ENCODE assay signal across 7 cellular contexts in the genomic region with DNA sequence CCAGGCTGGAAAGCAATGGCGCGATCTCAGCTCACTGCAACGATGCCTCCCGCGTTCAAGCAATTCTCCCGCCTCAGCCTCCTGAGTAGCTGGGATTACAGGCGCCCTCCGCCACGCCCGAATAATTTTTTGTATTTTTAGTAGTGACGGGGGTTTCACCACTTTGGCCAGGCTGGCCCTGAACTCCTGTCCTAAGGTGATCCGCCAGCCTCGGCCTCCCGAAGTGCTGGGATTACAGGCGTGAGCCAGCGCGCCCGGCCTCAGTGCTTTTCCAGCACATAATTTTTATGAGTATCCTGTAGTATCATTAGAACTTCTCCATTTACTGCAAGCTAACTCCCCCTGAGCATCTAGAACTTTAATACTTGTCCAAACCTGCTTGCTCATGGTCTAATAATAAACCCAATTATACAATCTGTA. TPM values are rescaled to one million over a fixed set of nuclear protein-coding genes. Genes with fewer than 3 reads are reported as not detected.
DNase-seq lines count a peak whose midpoint lies in the region; ATAC-seq lines count a peak whose summit lies in the region.

No MANE protein-coding gene starts in this region.

- ATAC-seq in activated CD8-positive, alpha-beta T cell treated with anti-CD3 and anti-CD28 coated beads, Interleukin-2, amount 10 ng/mL, durations not matched to agents 7 days and 5 days = no peak
- no peak for ATAC-seq in stimulated activated effector memory CD8-positive, alpha-beta T cell treated with anti-CD3 and anti-CD28 coated beads, Interleukin-12 subunit alpha, Interleukin-12 subunit beta, amount 100 ng/mL, for 72 hours

- H3K4me1 ChIP-seq in iPS DF 6.9 (ENCODE audit: control insufficient read depth, insufficient read depth, low read length) = no peaks in the 10 kb centered on the region

- peak; percentile 8 for DNase-seq in HK-2 (ENCODE audit: unreplicated experiment)
- DNase-seq in activated CD8-positive, alpha-beta T cell treated with anti-CD3 and anti-CD28 coated beads, Interleukin-2, amount 10 ng/mL, durations not matched to agents 7 days and 5 days = no peak
- DNase-seq in iPS DF 6.9 (ENCODE audit: low read depth, low spot score) = no peak
- DNase-seq in stimulated activated effector memory CD8-positive, alpha-beta T cell treated with anti-CD3 and anti-CD28 coated beads, Interleukin-12 subunit alpha, Interleukin-12 subunit beta, amount 100 ng/mL, for 72 hours (ENCODE audit: low spot score in 2 of 2) = no peak
- no peak for DNase-seq in NCI-H2081 (lab: John Stamatoyannopoulos, UW)
- DNase-seq in NCI-H345 (lab: John Stamatoyannopoulos, UW) = no peak
- DNase-seq in NCI-H2227 (lab: John Stamatoyannopoulos, UW; ENCODE audit: unreplicated experiment) = no peak

- peak overlapping the region; percentile 90 for H3K4me3 Mint-ChIP-seq in activated CD8-positive, alpha-beta T cell treated with anti-CD3 and anti-CD28 coated beads, Interleukin-2, amount 10 ng/mL, durations not matched to agents 7 days and 5 days
- peak overlapping the region; percentile 78 for H3K4me3 Mint-ChIP-seq in stimulated activated effector memory CD8-positive, alpha-beta T cell treated with anti-CD3 and anti-CD28 coated beads, Interleukin-12 subunit alpha, Interleukin-12 subunit beta, amount 100 ng/mL, for 72 hours

- H3K4me3 ChIP-seq in iPS DF 6.9 (ENCODE audit: low read length) = peak overlapping the region; percentile 77; the same call in 1 of the 2 replicates

- no peaks in the 10 kb centered on the region for H3K27me3 ChIP-seq in iPS DF 6.9 (ENCODE audit: control insufficient read depth, insufficient read depth, low read length)

- H3K4me1 Mint-ChIP-seq in activated CD8-positive, alpha-beta T cell treated with anti-CD3 and anti-CD28 coated beads, Interleukin-2, amount 10 ng/mL, durations not matched to agents 7 days and 5 days (ENCODE audit: low read depth) = peaks cover 33% of the 10 kb centered on the region
- H3K4me1 Mint-ChIP-seq in stimulated activated effector memory CD8-positive, alpha-beta T cell treated with anti-CD3 and anti-CD28 coated beads, Interleukin-12 subunit alpha, Interleukin-12 subunit beta, amount 100 ng/mL, for 72 hours = peaks cover 25% of the 10 kb centered on the region

- CTCF ChIA-PET in activated CD8-positive, alpha-beta T cell treated with anti-CD3 and anti-CD28 coated beads, Interleukin-2, amount 10 ng/mL, durations not matched to agents 7 days and 5 days (lab: Charles Lee) = interaction anchor here (1.3 kb wide), 1 partner anchor 67 kb away, joined by 3 read pairs; no protein-coding TSS in a partner anchor

- no peaks in the 10 kb centered on the region for H3K27me3 Mint-ChIP-seq in activated CD8-positive, alpha-beta T cell treated with anti-CD3 and anti-CD28 coated beads, Interleukin-2, amount 10 ng/mL, durations not matched to agents 7 days and 5 days (ENCODE audit: low read depth)

- H3K36me3 Mint-ChIP-seq in activated CD8-positive, alpha-beta T cell treated with anti-CD3 and anti-CD28 coated beads, Interleukin-2, amount 10 ng/mL, durations not matched to agents 7 days and 5 days (ENCODE audit: low read depth) = peaks cover 22% of the 10 kb centered on the region
- H3K36me3 Mint-ChIP-seq in stimulated activated effector memory CD8-positive, alpha-beta T cell treated with anti-CD3 and anti-CD28 coated beads, Interleukin-12 subunit alpha, Interleukin-12 subunit beta, amount 100 ng/mL, for 72 hours = peaks cover 57% of the 10 kb centered on the region

- no peak overlapping the region for H3K27ac ChIP-seq in iPS DF 6.9 (ENCODE audit: low read length)

- POLR2A ChIA-PET in activated CD8-positive, alpha-beta T cell treated with anti-CD3 and anti-CD28 coated beads, Interleukin-2, amount 10 ng/mL, durations not matched to agents 7 days and 5 days (lab: Charles Lee) = no interaction called here

- WGBS in iPS DF 6.9 (ENCODE audit: insufficient coverage, insufficient read length) = no CpG with 5 or more reads among the region's 18 CpGs

- no peaks in the 10 kb centered on the region for H3K36me3 ChIP-seq in iPS DF 6.9 (ENCODE audit: control insufficient read depth, insufficient read depth, low read length)

- H3K9me3 Mint-ChIP-seq in activated CD8-positive, alpha-beta T cell treated with anti-CD3 and anti-CD28 coated beads, Interleukin-2, amount 10 ng/mL, durations not matched to agents 7 days and 5 days (ENCODE audit: insufficient read depth) = no peaks in the 10 kb centered on the region
- H3K9me3 Mint-ChIP-seq in stimulated activated effector memory CD8-positive, alpha-beta T cell treated with anti-CD3 and anti-CD28 coated beads, Interleukin-12 subunit alpha, Interleukin-12 subunit beta, amount 100 ng/mL, for 72 hours = no peaks in the 10 kb centered on the region

- H3K27ac Mint-ChIP-seq in activated CD8-positive, alpha-beta T cell treated with anti-CD3 and anti-CD28 coated beads, Interleukin-2, amount 10 ng/mL, durations not matched to agents 7 days and 5 days = peak overlapping the region; percentile 92
- H3K27ac Mint-ChIP-seq in stimulated activated effector memory CD8-positive, alpha-beta T cell treated with anti-CD3 and anti-CD28 coated beads, Interleukin-12 subunit alpha, Interleukin-12 subunit beta, amount 100 ng/mL, for 72 hours = peak overlapping the region; percentile 89

- H3K9me3 ChIP-seq in iPS DF 6.9 (ENCODE audit: control insufficient read depth, insufficient read depth, low read length) = no peaks in the 10 kb centered on the region

RNA-seq across cellular contexts. Expression of a gene that starts 1.8 kb away (rescaled TPM):
- total RNA-seq in activated CD8-positive, alpha-beta T cell treated with anti-CD3 and anti-CD28 coated beads, Interleukin-2, amount 10 ng/mL, durations not matched to agents 7 days and 5 days = 10 to 100 TPM; 69.1 TPM
